10 cellular contexts compared by ENCODE assay signal in genomic region chr2:134799936-134800335, GRCh38. TPM values are rescaled to one million over a fixed set of nuclear protein-coding genes. Genes with fewer than 3 reads are reported as not detected.
"Had no signal": no experiment of that assay in that cellular context is flagged by ENCODE, and none has a peak within 500 bp of the region (broad histone marks: within the 10 kb centered on the region; RNA-seq: fewer than 3 reads in every experiment).

No MANE protein-coding gene starts in this region.

- H3K9me3 ChIP-seq: HAP-1 had no signal

- FAIRE-seq: HTR-8/SVneo had no signal

- H3K9ac ChIP-seq: GM23248 had no signal

- ATAC-seq: HCT116 had no signal

- H3K4me3 ChIP-seq: GM23248, HAP-1 had no signal

- H2AFZ ChIP-seq: GM23248 had no signal

- H3K36me3 ChIP-seq: HAP-1 had no signal

- H3K4me1 ChIP-seq: HAP-1 had no signal

- H3K27ac ChIP-seq: GM23248, HL-60 had no signal

- DNase-seq: GM23248, GOT3, H7, KG1 had no signal

RNA-seq across cellular contexts. Expression of gene ACMSD, which starts 38.5 kb away (rescaled TPM):
- total RNA-seq: GM23248, H4, H7 had no signal
- polyA plus RNA-seq: GM23248, IgD-negative memory B cell had no signal
